ENCODE assay signal across 8 cellular contexts in genomic region chr9:132241483-132241839, GRCh38.
A peak's percentile ranks its signal among the peaks of the same experiment; 100 is the strongest.
DNase-seq lines count a peak whose midpoint lies in the region; ATAC-seq, FAIRE-seq and TF ChIP-seq lines count a peak whose summit lies in the region.

No MANE protein-coding gene starts in this region.

- no peak for FAIRE-seq in frontal cortex (lab: Jason Lieb, UNC)

- H3K27me3 Mint-ChIP-seq in CD8-positive, alpha-beta memory T cell, result peaks cover 5 to 8% of the 10 kb centered on the region in 2 donors

- peaks cover 8% of the 10 kb centered on the region for H3K4me1 ChIP-seq in CD8-positive, alpha-beta memory T cell (ENCODE audit: insufficient read depth, low read length)
- H3K4me1 ChIP-seq in body of pancreas (peaks cover 51% of the 10 kb centered on the region), muscle layer of duodenum (ENCODE audit: control insufficient read depth in 1 of 2, insufficient read depth in 2 of 2, low read length in 2 of 2) (peaks cover 0 to 25% of the 10 kb centered on the region in 2 donors)

- H3K27me3 ChIP-seq in CD8-positive, alpha-beta memory T cell (ENCODE audit: insufficient read depth, low read length, poor library complexity, severe bottlenecking), result no peaks in the 10 kb centered on the region
- no peaks in the 10 kb centered on the region for H3K27me3 ChIP-seq in body of pancreas
- peaks cover 5% of the 10 kb centered on the region for H3K27me3 ChIP-seq in muscle layer of duodenum (ENCODE audit: low read depth, low read length)

- peaks cover 0 to 8% (median 0%) of the 10 kb centered on the region in 3 donors for H3K36me3 Mint-ChIP-seq in CD8-positive, alpha-beta memory T cell

- H3K4me3 ChIP-seq in CD8-positive, alpha-beta memory T cell (ENCODE audit: low read length), result peak overlapping the region; percentile 82
- peak overlapping the region; percentile 12 to 51 for H3K4me3 ChIP-seq in body of pancreas
- peak overlapping the region; percentile 48 to 76 for H3K4me3 ChIP-seq in muscle layer of duodenum (ENCODE audit: low read depth in 1 of 2, low read length in 2 of 2)

- CTCF ChIA-PET in CD8-positive, alpha-beta memory T cell (lab: Charles Lee), result interaction anchor here (0.5 to 2.4 kb wide), 9 partner anchors 11 to 497 kb away, joined by 3 to 10 read pairs (median 5); no protein-coding TSS in a partner anchor

- 0 to 3% methylated on average over 20 to 33 of the region's 33 CpGs for WGBS in body of pancreas, 2 donors

- H3K9me3 ChIP-seq in CD8-positive, alpha-beta memory T cell (ENCODE audit: low read length), result no peaks in the 10 kb centered on the region
- no peaks in the 10 kb centered on the region for H3K9me3 ChIP-seq in body of pancreas
- H3K9me3 ChIP-seq in muscle layer of duodenum (ENCODE audit: control insufficient read depth in 1 of 2, low read length in 2 of 2), result no peaks in the 10 kb centered on the region

- peak overlapping the region; percentile 98 to 100 (median 99) for H3K4me3 Mint-ChIP-seq in CD8-positive, alpha-beta memory T cell

- intact Hi-C loops in body of pancreas (cut with DNase I), result no loop called here

- H3K4me1 Mint-ChIP-seq in CD8-positive, alpha-beta memory T cell, result peaks cover 12 to 28% (median 13%) of the 10 kb centered on the region in 3 donors

- peak; percentile 48 to 88 (median 53) for TF ChIP-seq POLR2A in body of pancreas (IDR thresholded peaks at IDR 0.05)

- POLR2A ChIA-PET in CD8-positive, alpha-beta memory T cell (lab: Charles Lee), result interaction anchor here (0.5 to 1.1 kb wide), 7 partner anchors 18 to 945 kb away, joined by 3 to 8 read pairs (median 3); partner anchors contain the start of genes MED27 and SETX

- no peak for DNase-seq in CD8-positive, alpha-beta memory T cell
- DNase-seq in body of pancreas (no peak), DMS 273 treated with DMSO at 0.1 percent for 48 hours (lab: John Stamatoyannopoulos, UW) (no peak), nucleus accumbens (lab: John Stamatoyannopoulos, UW) (no peak), frontal cortex (ENCODE audit: low spot score in 2 of 2) (no peak), T-helper 9 cell (no peak)

- H3K9me3 Mint-ChIP-seq in CD8-positive, alpha-beta memory T cell, result no peaks in the 10 kb centered on the region

- no peaks in the 10 kb centered on the region for H3K36me3 ChIP-seq in CD8-positive, alpha-beta memory T cell (ENCODE audit: insufficient read depth, low read length)
- H3K36me3 ChIP-seq in body of pancreas (replicated peaks in 1 of 2; ENCODE audit: insufficient read depth in 1 of 2, low read depth in 2 of 2), result no peaks in the 10 kb centered on the region
- H3K36me3 ChIP-seq in muscle layer of duodenum (ENCODE audit: control insufficient read depth in 1 of 2, insufficient read depth in 2 of 2, low read length in 2 of 2), result no peaks in the 10 kb centered on the region

- peak overlapping the region; percentile 86 to 99 (median 92) for H3K27ac Mint-ChIP-seq in CD8-positive, alpha-beta memory T cell

- ATAC-seq in HG03064 (IDR thresholded peaks at IDR 0.05; ENCODE audit: low read depth, unreplicated experiment) (peak; percentile 13), body of pancreas (no peak)

- no peak overlapping the region for H3K27ac ChIP-seq in CD8-positive, alpha-beta memory T cell (ENCODE audit: low read depth, low read length)
- H3K27ac ChIP-seq in body of pancreas (peak overlapping the region; percentile 30 to 79 (median 64)), muscle layer of duodenum (ENCODE audit: low read length) (no peak overlapping the region)

- peak in 3 of 7 experiments; percentile 25 to 31 (median 30) for TF ChIP-seq CTCF in body of pancreas (IDR thresholded peaks at IDR 0.05)

Comparison
In these comparisons a context has a peak if more than half of its experiments do, and no peak if none do; other contexts are left out.
1. H3K27ac ChIP-seq: peak in body of pancreas (4 of 4); none in CD8-positive, alpha-beta memory T cell (single experiment) and muscle layer of duodenum (single experiment).
2. H3K4me3 ChIP-seq: peak in every context shown above with its lines; median percentile 82 in CD8-positive, alpha-beta memory T cell; 62 in muscle layer of duodenum; 32 in body of pancreas.